ENCODE assay signal across 14 cellular contexts in the genomic region with DNA sequence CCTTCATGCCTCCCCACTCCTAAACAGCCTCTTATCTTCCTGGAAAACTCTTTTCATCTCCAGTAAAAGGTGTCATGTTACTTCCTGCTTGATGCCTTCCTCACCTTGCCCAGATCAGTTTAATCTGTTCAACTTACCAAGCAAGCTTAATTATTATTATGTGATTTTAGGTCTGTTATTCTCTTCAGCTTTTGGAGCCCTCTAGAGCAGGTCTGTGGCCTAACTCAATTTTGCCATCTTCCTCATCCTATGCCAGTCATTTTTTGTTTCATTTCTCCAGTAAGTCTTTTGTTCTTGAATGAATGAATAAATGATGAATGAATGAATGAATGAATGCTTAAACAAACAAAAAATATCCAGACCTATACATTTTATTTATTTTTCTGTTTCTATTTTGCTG.
DNase-seq lines count a peak whose midpoint lies in the region; FAIRE-seq and TF ChIP-seq lines count a peak whose summit lies in the region.
"Had no signal": no experiment of that assay in that cellular context is flagged by ENCODE, and none has a peak within 500 bp of the region (broad histone marks: within the 10 kb centered on the region; RNA-seq: fewer than 3 reads in every experiment).

No MANE protein-coding gene starts in this region.

- peaks cover 4% of the 10 kb centered on the region; the same call in 1 of the 2 replicates for H3K27me3 ChIP-seq in MM.1S (replicated peaks; ENCODE audit: insufficient read depth, low read length)
- H3K27me3 ChIP-seq in bronchial epithelial cell (ENCODE audit: control insufficient read depth, insufficient read depth, low read length) = no peaks in the 10 kb centered on the region
- no peaks in the 10 kb centered on the region for H3K27me3 ChIP-seq in sigmoid colon
- H3K27me3 ChIP-seq: right atrium auricular region had no signal

- no peak for FAIRE-seq in bronchial epithelial cell (lab: Jason Lieb, UNC)
- FAIRE-seq: endometrium, GM12891, TTC549 had no signal

- H3K9me2 ChIP-seq in MM.1S (replicated peaks; ENCODE audit: insufficient read depth, low read length) = no peaks in the 10 kb centered on the region

- H3K79me2 ChIP-seq in MM.1S (ENCODE audit: low read length) = no peaks in the 10 kb centered on the region

- H3K9me3 ChIP-seq in MM.1S (replicated peaks; ENCODE audit: insufficient read depth, low read length) = no peaks in the 10 kb centered on the region
- H3K9me3 ChIP-seq in sigmoid colon = no peaks in the 10 kb centered on the region
- H3K9me3 ChIP-seq: right atrium auricular region had no signal

- no peaks in the 10 kb centered on the region for H3K36me3 ChIP-seq in MM.1S (replicated peaks; ENCODE audit: insufficient read depth, low read length)
- no peaks in the 10 kb centered on the region for H3K36me3 ChIP-seq in bronchial epithelial cell (ENCODE audit: control insufficient read depth, insufficient read depth, low read length)
- H3K36me3 ChIP-seq in sigmoid colon = no peaks in the 10 kb centered on the region
- H3K36me3 ChIP-seq: right atrium auricular region had no signal

- peaks cover 8% of the 10 kb centered on the region; the same call in 1 of the 2 replicates for H3F3A ChIP-seq in MM.1S (ENCODE audit: insufficient read depth, low read length)

- no peak overlapping the region for H3K4me2 ChIP-seq in MM.1S (ENCODE audit: low read depth, low read length)

- no peaks in the 10 kb centered on the region for H4K20me1 ChIP-seq in MM.1S (ENCODE audit: insufficient read depth, low read length)

- TF ChIP-seq CTCF in MM.1S (IDR thresholded peaks at IDR 0.05; ENCODE audit: low read length) = peak; percentile 9; the same call in 1 of the 2 replicates
- TF ChIP-seq CTCF in bronchial epithelial cell (IDR thresholded peaks at IDR 0.05; ENCODE audit: insufficient read depth, low read length, severe bottlenecking) = no peak
- TF ChIP-seq CTCF in sigmoid colon (IDR thresholded peaks at IDR 0.05) = no peak

- no peak overlapping the region for H3K9ac ChIP-seq in MM.1S (ENCODE audit: low read length)

- TF ChIP-seq POLR2A in sigmoid colon (IDR thresholded peaks at IDR 0.05) = no peak

- H3K4me3 ChIP-seq in MM.1S (ENCODE audit: low read length) (no peak overlapping the region), bronchial epithelial cell (ENCODE audit: low read depth, low read length) (no peak overlapping the region), sigmoid colon (no peak overlapping the region)
- H3K4me3 ChIP-seq: right atrium auricular region had no signal

- no peak overlapping the region for H3K27ac ChIP-seq in MM.1S (ENCODE audit: low read length)
- H3K27ac ChIP-seq in sigmoid colon = no peak overlapping the region
- H3K27ac ChIP-seq: right atrium auricular region had no signal

- H3K4me1 ChIP-seq in MM.1S (ENCODE audit: low read length) (peaks cover 8% of the 10 kb centered on the region), sigmoid colon (peaks cover 0 to 18% (median 9%) of the 10 kb centered on the region in 4 donors)
- H3K4me1 ChIP-seq: right atrium auricular region had no signal

- DNase-seq in NCI-H510A treated with DMSO at 0.1 percent for 48 hours (lab: John Stamatoyannopoulos, UW) (peak; percentile 68), NCI-H510A (lab: John Stamatoyannopoulos, UW) (no peak), MM.1S (no peak), bronchial epithelial cell (ENCODE audit: low read depth) (peak; percentile 1), renal cortical epithelial cell (ENCODE audit: low read depth) (peak; percentile 45), NCI-H226 (no peak), NCI-H2081 treated with DMSO at 0.1 percent for 48 hours (lab: John Stamatoyannopoulos, UW) (no peak), sigmoid colon (no peak)
- DNase-seq: amygdala; CD8-positive, alpha-beta T cell had no signal

- intact Hi-C loops in sigmoid colon (cut with DNase I) = no loop called here

- H2AFZ ChIP-seq in MM.1S (ENCODE audit: low read length) = no peak overlapping the region

- no peak for TF ChIP-seq EP300 in sigmoid colon (IDR thresholded peaks at IDR 0.05)

Comparison
In these comparisons a context has a peak if more than half of its experiments do, and no peak if none do; other contexts are left out.
1. DNase-seq: peak in NCI-H510A treated with DMSO at 0.1 percent for 48 hours (single experiment), bronchial epithelial cell (single experiment) and renal cortical epithelial cell (single experiment); none in NCI-H510A (single experiment), MM.1S (single experiment), NCI-H226 (single experiment), NCI-H2081 treated with DMSO at 0.1 percent for 48 hours (single experiment) and sigmoid colon (single experiment).